8 cellular contexts compared by ENCODE assay signal in genomic region chr13:60163525-60164471, GRCh38. TPM values are rescaled to one million over a fixed set of nuclear protein-coding genes. Genes with fewer than 3 reads are reported as not detected.
DNase-seq lines count a peak whose midpoint lies in the region; ATAC-seq and TF ChIP-seq lines count a peak whose summit lies in the region.

Gene DIAPH3 (minus strand): TSS chr13:60163928. CDS start chr13:60163766, 162 bp downstream.

- no peaks in the 10 kb centered on the region for H3K27me3 Mint-ChIP-seq in CD4-positive, CD25-positive, alpha-beta regulatory T cell
- H3K27me3 Mint-ChIP-seq in activated CD4-positive, alpha-beta memory T cell treated with anti-CD3 and anti-CD28 coated beads for 36 hours, result no peaks in the 10 kb centered on the region

- 0% methylated on average over 5 of the region's 62 CpGs for WGBS in right lobe of liver (ENCODE audit: insufficient coverage, low coverage, low lambda C conversion rate, missing lambda C conversion rate)

- peak in 15 of 56 donors; percentile 2 to 36 (median 20) for TF ChIP-seq CTCF in dorsolateral prefrontal cortex (IDR thresholded peaks at IDR 0.05 in 54 of 56, conservative IDR thresholded peaks at IDR 0.05 in 2 of 56; ENCODE audit: low read depth in 1 of 56, partially characterized antibody in 56 of 56)
- TF ChIP-seq CTCF in right lobe of liver (IDR thresholded peaks at IDR 0.05), result no peak

- TF ChIP-seq POLR2A in right lobe of liver (IDR thresholded peaks at IDR 0.05), result peak; percentile 88

- peak; percentile 100 for ATAC-seq in CD4-positive, CD25-positive, alpha-beta regulatory T cell (ENCODE audit: low read depth in 2 of 2)
- ATAC-seq in GM19438 (IDR thresholded peaks at IDR 0.05; ENCODE audit: low read depth, unreplicated experiment) (peak; percentile 99), HG03575 (IDR thresholded peaks at IDR 0.05; ENCODE audit: extremely low read depth, insufficient number of reproducible peaks, low FRiP score, unreplicated experiment) (peak; percentile 99), right lobe of liver (peak; percentile 100)

- H3K27ac Mint-ChIP-seq in CD4-positive, CD25-positive, alpha-beta regulatory T cell, result peak within 1 kb of the TSS; percentile 97 to 98 (median 97)
- H3K27ac Mint-ChIP-seq in activated CD4-positive, alpha-beta memory T cell treated with anti-CD3 and anti-CD28 coated beads for 36 hours, result peak within 1 kb of the TSS; percentile 90

- no peaks in the 10 kb centered on the region for H3K36me3 ChIP-seq in CD4-positive, CD25-positive, alpha-beta regulatory T cell (ENCODE audit: control insufficient read depth, insufficient read depth, low read length)
- no peaks in the 10 kb centered on the region for H3K36me3 ChIP-seq in right lobe of liver

- no peaks in the 10 kb centered on the region for H3K9me3 ChIP-seq in CD4-positive, CD25-positive, alpha-beta regulatory T cell (ENCODE audit: control insufficient read depth in 2 of 2, low read length in 2 of 2)
- no peaks in the 10 kb centered on the region for H3K9me3 ChIP-seq in right lobe of liver

- no peaks in the 10 kb centered on the region for H3K27me3 ChIP-seq in CD4-positive, CD25-positive, alpha-beta regulatory T cell (ENCODE audit: control insufficient read depth, insufficient read depth, low read length)
- H3K27me3 ChIP-seq in dorsolateral prefrontal cortex (peaks cover 0 to 9% (median 0%) of the 10 kb centered on the region in 45 donors), right lobe of liver (no peaks in the 10 kb centered on the region)

- peak within 1 kb of the TSS; percentile 79 for H3K27ac ChIP-seq in CD4-positive, CD25-positive, alpha-beta regulatory T cell (ENCODE audit: insufficient read depth, low read length, poor library complexity, severe bottlenecking)
- peak within 1 kb of the TSS in 58 of 59 donors; percentile 9 to 94 (median 88) for H3K27ac ChIP-seq in dorsolateral prefrontal cortex
- peak within 1 kb of the TSS; percentile 66 to 86 (median 70) for H3K27ac ChIP-seq in right lobe of liver

- POLR2A ChIA-PET in activated CD4-positive, alpha-beta memory T cell treated with anti-CD3 and anti-CD28 coated beads for 36 hours (lab: Charles Lee), result interaction anchor here (0.9 kb wide), 1 partner anchor 233 kb away, joined by 3 read pairs; no protein-coding TSS in a partner anchor

- peaks cover 21 to 32% (median 26%) of the 10 kb centered on the region in 4 donors for H3K4me1 Mint-ChIP-seq in CD4-positive, CD25-positive, alpha-beta regulatory T cell
- H3K4me1 Mint-ChIP-seq in activated CD4-positive, alpha-beta memory T cell treated with anti-CD3 and anti-CD28 coated beads for 36 hours (ENCODE audit: low read depth), result peaks cover 32% of the 10 kb centered on the region

- H3K4me3 ChIP-seq in CD4-positive, CD25-positive, alpha-beta regulatory T cell (ENCODE audit: low read depth, low read length), result peak within 1 kb of the TSS; percentile 78
- H3K4me3 ChIP-seq in dorsolateral prefrontal cortex, result peak within 1 kb of the TSS; percentile 56 to 96 (median 78)
- peak within 1 kb of the TSS; percentile 60 to 85 (median 69) for H3K4me3 ChIP-seq in right lobe of liver

- CTCF ChIA-PET in activated CD4-positive, alpha-beta memory T cell treated with anti-CD3 and anti-CD28 coated beads for 36 hours (lab: Charles Lee), result interaction anchor here (0.7 to 1.3 kb wide), 3 partner anchors 34 to 267 kb away, joined by 3 read pairs; no protein-coding TSS in a partner anchor

- peaks cover 16% of the 10 kb centered on the region for H3K4me1 ChIP-seq in CD4-positive, CD25-positive, alpha-beta regulatory T cell (ENCODE audit: control insufficient read depth, insufficient read depth, low read length, poor library complexity, severe bottlenecking)
- H3K4me1 ChIP-seq in right lobe of liver, result peaks cover 0 to 6% (median 3%) of the 10 kb centered on the region in 4 donors

- peak; percentile 87 to 96 (median 90) for DNase-seq in CD4-positive, CD25-positive, alpha-beta regulatory T cell
- DNase-seq in NCI-H82 treated with DMSO at 0.1 percent for 48 hours (lab: John Stamatoyannopoulos, UW; ENCODE audit: unreplicated experiment) (peak; percentile 89), dorsolateral prefrontal cortex (peak; percentile 94 to 99 (median 96)), right lobe of liver (peak; percentile 96 to 98 (median 98))
- DNase-seq in activated CD4-positive, alpha-beta memory T cell treated with anti-CD3 and anti-CD28 coated beads for 36 hours, result peak; percentile 97
- DNase-seq in stimulated activated CD4-positive, alpha-beta T cell treated with anti-CD3 and anti-CD28 coated beads, Interleukin-4, amount 100 ng/mL, for 4 hours, result peak; percentile 89 to 90

- intact Hi-C loops in activated CD4-positive, alpha-beta memory T cell treated with anti-CD3 and anti-CD28 coated beads for 36 hours (cut with micrococcal nuclease), result loop anchor here (1.0 to 5.0 kb wide), 4 partner anchors 233 to 771 kb away; no protein-coding TSS in a partner anchor
- intact Hi-C loops in dorsolateral prefrontal cortex (cut with DNase I) (loop anchor here (5.0 to 10.0 kb wide), 2 partner anchors 231 to 234 kb away; partner anchors contain the start of gene TDRD3 (in 2 of the 2)), right lobe of liver (cut with DNase I) (no loop called here)

- H3K4me3 Mint-ChIP-seq in CD4-positive, CD25-positive, alpha-beta regulatory T cell, result peak within 1 kb of the TSS; percentile 95 to 97 (median 97)
- H3K4me3 Mint-ChIP-seq in activated CD4-positive, alpha-beta memory T cell treated with anti-CD3 and anti-CD28 coated beads for 36 hours, result peak within 1 kb of the TSS; percentile 92

- no peaks in the 10 kb centered on the region for H3K9me3 Mint-ChIP-seq in CD4-positive, CD25-positive, alpha-beta regulatory T cell
- no peaks in the 10 kb centered on the region for H3K9me3 Mint-ChIP-seq in activated CD4-positive, alpha-beta memory T cell treated with anti-CD3 and anti-CD28 coated beads for 36 hours

- peaks cover 3% of the 10 kb centered on the region for H3K36me3 Mint-ChIP-seq in CD4-positive, CD25-positive, alpha-beta regulatory T cell
- peaks cover 14% of the 10 kb centered on the region for H3K36me3 Mint-ChIP-seq in activated CD4-positive, alpha-beta memory T cell treated with anti-CD3 and anti-CD28 coated beads for 36 hours

RNA-seq across cellular contexts. Expression of gene DIAPH3, which starts in this region (rescaled TPM):
- 0.57 TPM for total RNA-seq in CD4-positive, CD25-positive, alpha-beta regulatory T cell
- under 1 TPM; 0.09 to 0.30 (median 0.21) TPM for polyA plus RNA-seq in CD4-positive, CD25-positive, alpha-beta regulatory T cell
- 10 to 100 TPM; 31.3 to 31.9 TPM for total RNA-seq in activated CD4-positive, alpha-beta memory T cell treated with anti-CD3 and anti-CD28 coated beads for 36 hours
- total RNA-seq in dorsolateral prefrontal cortex, result 1 to 10 TPM in 103 of 120 experiments, under 1 TPM in 17; 0.43 to 5.7 (median 1.9) TPM
- total RNA-seq in right lobe of liver, result 1 to 10 TPM in 1 of 6 experiments, under 1 TPM in 4, not detected in 1; 0.10 to 1.6 (median 0.93) TPM

Comparison
In these comparisons a context has a peak if more than half of its experiments do, and no peak if none do; other contexts are left out.
1. Peak in every context shown above with its lines: DNase-seq, ATAC-seq, H3K4me3 ChIP-seq and H3K27ac ChIP-seq.
2. RNA of gene DIAPH3 (total RNA-seq): 31.3 to 31.9 TPM in activated CD4-positive, alpha-beta memory T cell treated with anti-CD3 and anti-CD28 coated beads for 36 hours; 0.43 to 5.7 TPM in dorsolateral prefrontal cortex, 0.10 to 1.6 TPM in right lobe of liver and 0.57 TPM in CD4-positive, CD25-positive, alpha-beta regulatory T cell (single experiment); every median in the first group is over 4 times any median in the second.
3. Peak in DNase-seq, ATAC-seq, H3K4me3 ChIP-seq and H3K27ac ChIP-seq in CD4-positive, CD25-positive, alpha-beta regulatory T cell; RNA of the gene not detected or under 1 TPM.
4. intact Hi-C loops: an anchor here in activated CD4-positive, alpha-beta memory T cell treated with anti-CD3 and anti-CD28 coated beads for 36 hours (1.0 to 5.0 kb wide) and dorsolateral prefrontal cortex (5.0 to 10.0 kb wide); none called in right lobe of liver.